8 cellular contexts compared by ENCODE assay signal in genomic region chr12:132711169-132711843, GRCh38. TPM values are rescaled to one million over a fixed set of nuclear protein-coding genes. Genes with fewer than 3 reads are reported as not detected.
A peak's percentile ranks its signal among the peaks of the same experiment; 100 is the strongest.
DNase-seq lines count a peak whose midpoint lies in the region; ATAC-seq, FAIRE-seq and TF ChIP-seq lines count a peak whose summit lies in the region.

No MANE protein-coding gene starts in this region.

- peak overlapping the region; percentile 65 to 91 (median 84); a peak in 21 of 22 replicates for H3K27ac ChIP-seq in BLaER1 treated with 17β-estradiol and CSF1 and Interleukin-3, amounts not matched to agents 10 nM and 100 nM
- H3K27ac ChIP-seq in iPS DF 6.9 (ENCODE audit: low read length) (no peak overlapping the region), small intestine (ENCODE audit: low read depth in 1 of 2, low read length in 1 of 2) (peak overlapping the region; percentile 87 to 92)

- H3K4me3 Mint-ChIP-seq in activated naive CD4-positive, alpha-beta T cell treated with anti-CD3 and anti-CD28 coated beads for 36 hours, result peak overlapping the region; percentile 79

- peak overlapping the region; percentile 83 to 97 (median 90) for H3K9ac ChIP-seq in BLaER1 treated with 17β-estradiol and CSF1 and Interleukin-3, amounts not matched to agents 10 nM and 100 nM

- H3K27me3 ChIP-seq in BLaER1 treated with 17β-estradiol and CSF1 and Interleukin-3, amounts not matched to agents 10 nM and 100 nM, result no peaks in the 10 kb centered on the region
- no peaks in the 10 kb centered on the region for H3K27me3 ChIP-seq in iPS DF 6.9 (ENCODE audit: control insufficient read depth, insufficient read depth, low read length)
- no peaks in the 10 kb centered on the region for H3K27me3 ChIP-seq in small intestine (ENCODE audit: control insufficient read depth in 2 of 2, insufficient read depth in 2 of 2, low read length in 2 of 2)

- peak; percentile 17 for DNase-seq in activated naive CD4-positive, alpha-beta T cell treated with anti-CD3 and anti-CD28 coated beads for 36 hours
- DNase-seq in iPS DF 6.9 (ENCODE audit: low read depth, low spot score), result no peak
- DNase-seq in small intestine, result peak; percentile 27
- DNase-seq in NCI-H128 (lab: John Stamatoyannopoulos, UW; ENCODE audit: unreplicated experiment), result no peak
- no peak for DNase-seq in medulla oblongata (ENCODE audit: extremely low spot score)

- ATAC-seq in GM21367 (IDR thresholded peaks at IDR 0.05; ENCODE audit: unreplicated experiment), result peak; percentile 7

- H3K4me1 Mint-ChIP-seq in activated naive CD4-positive, alpha-beta T cell treated with anti-CD3 and anti-CD28 coated beads for 36 hours (ENCODE audit: low read depth), result peaks cover 27% of the 10 kb centered on the region

- no peak for FAIRE-seq in small intestine (lab: Jason Lieb, UNC)

- peak overlapping the region; percentile 85 to 99 (median 95) for H3K4me2 ChIP-seq in BLaER1 treated with 17β-estradiol and CSF1 and Interleukin-3, amounts not matched to agents 10 nM and 100 nM

- H3K36me3 ChIP-seq in BLaER1 treated with 17β-estradiol and CSF1 and Interleukin-3, amounts not matched to agents 10 nM and 100 nM, result peaks cover 16 to 44% (median 35%) of the 10 kb centered on the region in 11 experiments
- H3K36me3 ChIP-seq in iPS DF 6.9 (ENCODE audit: control insufficient read depth, insufficient read depth, low read length) (peaks cover 9% of the 10 kb centered on the region), small intestine (ENCODE audit: control insufficient read depth in 2 of 2, insufficient read depth in 2 of 2, low read length in 2 of 2) (no peaks in the 10 kb centered on the region)

- H3K36me3 Mint-ChIP-seq in activated naive CD4-positive, alpha-beta T cell treated with anti-CD3 and anti-CD28 coated beads for 36 hours (ENCODE audit: low read depth), result peaks cover 23% of the 10 kb centered on the region

- H3K27me3 Mint-ChIP-seq in activated naive CD4-positive, alpha-beta T cell treated with anti-CD3 and anti-CD28 coated beads for 36 hours (ENCODE audit: low read depth), result no peaks in the 10 kb centered on the region

- H3K4me3 ChIP-seq in BLaER1 treated with 17β-estradiol and CSF1 and Interleukin-3, amounts not matched to agents 10 nM and 100 nM, result peak overlapping the region; percentile 78 to 98 (median 94)
- H3K4me3 ChIP-seq in iPS DF 6.9 (ENCODE audit: low read length) (peak overlapping the region; percentile 60), small intestine (ENCODE audit: low read depth in 1 of 2, low read length in 2 of 2) (peak overlapping the region; percentile 95 to 96)

- CTCF ChIA-PET in activated naive CD4-positive, alpha-beta T cell treated with anti-CD3 and anti-CD28 coated beads for 36 hours (lab: Charles Lee), result interaction anchor here (0.6 kb wide), 1 partner anchor 12 kb away, joined by 3 read pairs; no protein-coding TSS in a partner anchor

- H4K20me1 ChIP-seq in BLaER1 treated with 17β-estradiol and CSF1 and Interleukin-3, amounts not matched to agents 10 nM and 100 nM, result peaks cover 8 to 54% (median 50%) of the 10 kb centered on the region in 11 experiments; a peak in 21 of 22 replicates

- peaks cover 14% of the 10 kb centered on the region for H3K9me3 Mint-ChIP-seq in activated naive CD4-positive, alpha-beta T cell treated with anti-CD3 and anti-CD28 coated beads for 36 hours

- H3K27ac Mint-ChIP-seq in activated naive CD4-positive, alpha-beta T cell treated with anti-CD3 and anti-CD28 coated beads for 36 hours, result no peak overlapping the region

- no peak for TF ChIP-seq EP300 in Ishikawa (IDR thresholded peaks at IDR 0.05; ENCODE audit: borderline replicate concordance)

- intact Hi-C loops in activated naive CD4-positive, alpha-beta T cell treated with anti-CD3 and anti-CD28 coated beads for 36 hours (cut with micrococcal nuclease), result loop anchor here (2.0 to 5.0 kb wide), 3 partner anchors 116 to 523 kb away; partner anchors contain the start of genes CHFR and GOLGA3

- TF ChIP-seq RAD21 in Ishikawa (IDR thresholded peaks at IDR 0.05; ENCODE audit: low read depth), result no peak

- peaks cover 29 to 45% (median 37%) of the 10 kb centered on the region in 10 experiments for H3K4me1 ChIP-seq in BLaER1 treated with 17β-estradiol and CSF1 and Interleukin-3, amounts not matched to agents 10 nM and 100 nM
- H3K4me1 ChIP-seq in iPS DF 6.9 (ENCODE audit: control insufficient read depth, insufficient read depth, low read length), result no peaks in the 10 kb centered on the region
- H3K4me1 ChIP-seq in small intestine (ENCODE audit: control insufficient read depth in 2 of 2, insufficient read depth in 1 of 2, low read depth in 1 of 2, low read length in 1 of 2), result peaks cover 0 to 6% of the 10 kb centered on the region in 2 donors

- no peaks in the 10 kb centered on the region for H3K9me3 ChIP-seq in BLaER1 treated with 17β-estradiol and CSF1 and Interleukin-3, amounts not matched to agents 10 nM and 100 nM (replicated peaks in 1 of 11)
- H3K9me3 ChIP-seq in iPS DF 6.9 (ENCODE audit: control insufficient read depth, insufficient read depth, low read length) (no peaks in the 10 kb centered on the region), small intestine (ENCODE audit: control insufficient read depth, low read depth) (no peaks in the 10 kb centered on the region)

- no CpG with 5 or more reads among the region's 51 CpGs for WGBS in iPS DF 6.9 (ENCODE audit: insufficient coverage, insufficient read length)
- WGBS in small intestine, 3 donors, result 4 to 8% (median 7%) methylated on average over 48 to 51 of the region's 51 CpGs

TF ChIP-seq in Ishikawa, 13 proteins besides CTCF, POLR2A, EP300 and RAD21:
- peak; percentile 20; the same call in 1 of the 2 replicates for TF ChIP-seq MAX (IDR thresholded peaks at IDR 0.05)
- TF ChIP-seq YY1 (IDR thresholded peaks at IDR 0.05; ENCODE audit: low read depth), result no peak
- TF ChIP-seq TEAD4 (IDR thresholded peaks at IDR 0.05), result no peak
- TF ChIP-seq NFIC (IDR thresholded peaks at IDR 0.05), result no peak
TF ChIP-seq in Ishikawa: peak in this region for 1.

RNA-seq across cellular contexts. Expression of gene PGAM5, which starts 0.7 kb away (rescaled TPM):
- 10 to 100 TPM; 50.1 to 55.7 TPM for total RNA-seq in activated naive CD4-positive, alpha-beta T cell treated with anti-CD3 and anti-CD28 coated beads for 36 hours
- 10 to 100 TPM in 2 of 3 donors, 1 to 10 TPM in 1; 9.5 to 35.5 (median 10.1) TPM for polyA plus RNA-seq in small intestine

RNA-seq across cellular contexts. Expression of gene PXMP2, which starts 23.9 kb away (rescaled TPM):
- total RNA-seq in activated naive CD4-positive, alpha-beta T cell treated with anti-CD3 and anti-CD28 coated beads for 36 hours, result 10 to 100 TPM; 11.3 to 12.8 TPM
- 100 to 1,000 TPM in 2 of 3 donors, 10 to 100 TPM in 1; 47.2 to 121 (median 112) TPM for polyA plus RNA-seq in small intestine

RNA-seq across cellular contexts. Expression of gene POLE, which starts 24.2 kb away (rescaled TPM):
- 100 to 1,000 TPM; 118 to 121 TPM for total RNA-seq in activated naive CD4-positive, alpha-beta T cell treated with anti-CD3 and anti-CD28 coated beads for 36 hours
- polyA plus RNA-seq in small intestine, result 10 to 100 TPM; 23.6 to 58.6 (median 23.8) TPM

RNA-seq across cellular contexts. Expression of gene ANKLE2, which starts 50.3 kb away (rescaled TPM):
- total RNA-seq in activated naive CD4-positive, alpha-beta T cell treated with anti-CD3 and anti-CD28 coated beads for 36 hours, result 100 to 1,000 TPM; 102 to 106 TPM
- polyA plus RNA-seq in small intestine, result 10 to 100 TPM; 22.2 to 47.3 (median 30.6) TPM

Comparison
In these comparisons a context has a peak if more than half of its experiments do, and no peak if none do; other contexts are left out.
1. DNase-seq: peak in activated naive CD4-positive, alpha-beta T cell treated with anti-CD3 and anti-CD28 coated beads for 36 hours (single experiment) and small intestine (single experiment); none in iPS DF 6.9 (single experiment), NCI-H128 (single experiment) and medulla oblongata (single experiment).
2. Peak in every context shown above with its lines, with median percentiles within 50 percentile points of each other: H3K4me3 ChIP-seq.